Comparison of ENCODE assay signal across 12 cellular contexts in genomic region chr12:18864900-18865561, GRCh38.
A peak's percentile ranks its signal among the peaks of the same experiment; 100 is the strongest.
DNase-seq lines count a peak whose midpoint lies in the region; ATAC-seq and TF ChIP-seq lines count a peak whose summit lies in the region.
"Had no signal": no experiment of that assay in that cellular context is flagged by ENCODE, and none has a peak within 500 bp of the region (broad histone marks: within the 10 kb centered on the region; RNA-seq: fewer than 3 reads in every experiment).

No MANE protein-coding gene starts in this region.

- H3K4me3 ChIP-seq in MG63 (no peak overlapping the region), neural progenitor cell (no peak overlapping the region)
- H3K4me3 ChIP-seq: cardiac muscle cell, thyroid gland had no signal

- no peak for TF ChIP-seq CTCF in neural progenitor cell (IDR thresholded peaks at IDR 0.05)

- peaks cover 10% of the 10 kb centered on the region for H3K4me1 Mint-ChIP-seq in neural progenitor cell
- peaks cover 0 to 3% of the 10 kb centered on the region in 2 donors for H3K4me1 Mint-ChIP-seq in effector memory CD8-positive, alpha-beta T cell (ENCODE audit: low read depth in 2 of 2)

- no peak overlapping the region for H3K27ac ChIP-seq in neural progenitor cell
- H3K27ac ChIP-seq: cardiac muscle cell, thyroid gland had no signal

- H3K4me1 ChIP-seq in neural progenitor cell: peaks cover 3% of the 10 kb centered on the region
- H3K4me1 ChIP-seq: thyroid gland had no signal

- H3K36me3 Mint-ChIP-seq in neural progenitor cell: peaks cover 3% of the 10 kb centered on the region
- H3K36me3 Mint-ChIP-seq in effector memory CD8-positive, alpha-beta T cell (ENCODE audit: insufficient read depth): no peaks in the 10 kb centered on the region

- H3K27me3 ChIP-seq in MG63 (no peaks in the 10 kb centered on the region), neural progenitor cell (no peaks in the 10 kb centered on the region)
- H3K27me3 ChIP-seq: cardiac muscle cell, thyroid gland had no signal

- H3K9ac ChIP-seq in neural progenitor cell: no peak overlapping the region

- H4K20me1 ChIP-seq in neural progenitor cell (ENCODE audit: low read depth): no peaks in the 10 kb centered on the region

- no peak overlapping the region for H3K27ac Mint-ChIP-seq in neural progenitor cell
- no peak overlapping the region for H3K27ac Mint-ChIP-seq in effector memory CD8-positive, alpha-beta T cell

- H3K4me3 Mint-ChIP-seq in neural progenitor cell: no peak overlapping the region
- no peak overlapping the region for H3K4me3 Mint-ChIP-seq in effector memory CD8-positive, alpha-beta T cell

- peak overlapping the region; percentile 88 for H2AFZ ChIP-seq in neural progenitor cell (replicated peaks)

- H3K9me3 ChIP-seq in MG63 (no peaks in the 10 kb centered on the region; the same call in 1 of the 2 replicates), neural progenitor cell (ENCODE audit: low read depth) (peaks cover 7% of the 10 kb centered on the region)
- H3K9me3 ChIP-seq: thyroid gland had no signal

- no peaks in the 10 kb centered on the region for H3K27me3 Mint-ChIP-seq in neural progenitor cell (ENCODE audit: insufficient read depth, low read depth)
- peaks cover 9 to 12% of the 10 kb centered on the region in 2 donors for H3K27me3 Mint-ChIP-seq in effector memory CD8-positive, alpha-beta T cell

- ATAC-seq in GM18498 (IDR thresholded peaks at IDR 0.05; ENCODE audit: unreplicated experiment): no peak
- ATAC-seq in effector memory CD8-positive, alpha-beta T cell (replicated peaks): no peak

- H3K9me3 Mint-ChIP-seq in neural progenitor cell: no peaks in the 10 kb centered on the region
- H3K9me3 Mint-ChIP-seq in effector memory CD8-positive, alpha-beta T cell: no peaks in the 10 kb centered on the region

- H3K36me3 ChIP-seq in MG63 (no peaks in the 10 kb centered on the region), neural progenitor cell (no peaks in the 10 kb centered on the region)
- H3K36me3 ChIP-seq: cardiac muscle cell, thyroid gland had no signal

- H3K4me2 ChIP-seq in neural progenitor cell: no peak overlapping the region

- no peaks in the 10 kb centered on the region for H3K79me2 ChIP-seq in neural progenitor cell (ENCODE audit: low read depth)

- H3F3A ChIP-seq in neural progenitor cell (ENCODE audit: low read depth): no peaks in the 10 kb centered on the region

- DNase-seq in DMS53 treated with DMSO at 0.1 percent for 48 hours (lab: John Stamatoyannopoulos, UW; ENCODE audit: unreplicated experiment) (peak; percentile 44), MG63 (peak; percentile 56), dedifferentiated amniotic fluid mesenchymal stem cell (ENCODE audit: extremely low spot score) (peak; percentile 55), neural progenitor cell (ENCODE audit: low spot score) (no peak), NCI-H345 treated with DMSO at 0.1 percent for 48 hours (lab: John Stamatoyannopoulos, UW; ENCODE audit: unreplicated experiment) (no peak)
- DNase-seq in effector memory CD8-positive, alpha-beta T cell: no peak
- DNase-seq in central memory CD4-positive, alpha-beta T cell: no peak
- DNase-seq: hippocampal formation; stimulated activated CD4-positive, alpha-beta T cell treated with anti-CD3 and anti-CD28 coated beads, Interleukin-1b, Interleukin-23, amount 100 ng/mL, for 48 hours; thyroid gland had no signal

Comparison
In these comparisons a context has a peak if more than half of its experiments do, and no peak if none do; other contexts are left out.
1. DNase-seq: peak in DMS53 treated with DMSO at 0.1 percent for 48 hours (single experiment), MG63 (single experiment) and dedifferentiated amniotic fluid mesenchymal stem cell (single experiment); none in neural progenitor cell (single experiment), NCI-H345 treated with DMSO at 0.1 percent for 48 hours (single experiment), effector memory CD8-positive, alpha-beta T cell (0 of 3) and central memory CD4-positive, alpha-beta T cell (single experiment).